Comparison of ENCODE assay signal across 25 cellular contexts in the genomic region with DNA sequence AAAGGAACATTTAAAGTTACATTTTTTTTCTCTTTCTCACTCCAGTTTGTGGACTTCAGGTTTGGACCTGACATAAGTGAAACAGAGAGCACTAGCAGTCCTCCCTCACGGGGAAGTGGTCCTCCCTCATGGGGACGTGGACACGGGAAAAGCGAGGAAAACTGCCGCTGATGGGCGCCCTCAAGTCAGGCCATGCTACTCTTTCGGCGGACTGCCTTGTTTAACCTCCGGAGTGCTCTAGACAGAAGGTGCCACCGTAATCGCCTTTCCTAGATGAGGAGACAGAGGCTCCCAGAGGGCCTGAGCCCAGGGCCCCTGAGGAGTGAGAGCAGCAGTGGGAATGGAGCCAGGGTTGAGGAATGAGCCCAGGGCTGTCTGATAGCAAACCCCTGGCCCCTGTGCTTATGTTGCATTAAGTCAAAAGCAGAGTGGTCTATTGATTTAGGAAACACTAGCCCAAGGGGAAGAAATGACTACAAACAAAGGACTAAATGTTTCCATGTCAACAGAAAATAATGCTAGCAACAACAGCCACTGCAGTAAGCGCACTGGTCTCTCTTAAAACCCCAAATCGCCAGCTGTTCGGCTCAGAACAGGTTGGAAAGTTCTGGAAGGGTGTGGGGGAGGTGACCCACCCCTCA.
DNase-seq lines count a peak whose midpoint lies in the region; ATAC-seq, FAIRE-seq and TF ChIP-seq lines count a peak whose summit lies in the region.
"Had no signal": no experiment of that assay in that cellular context is flagged by ENCODE, and none has a peak within 500 bp of the region (broad histone marks: within the 10 kb centered on the region; RNA-seq: fewer than 3 reads in every experiment).

No MANE protein-coding gene starts in this region.

- no peak overlapping the region for H3K18ac ChIP-seq in neuronal stem cell (ENCODE audit: low read length)

- FAIRE-seq in A549 (lab: Jason Lieb, UNC), result no peak
- FAIRE-seq: G401.6, HTR-8/SVneo had no signal

- H2BK15ac ChIP-seq in neuronal stem cell (ENCODE audit: low read length), result no peak overlapping the region

- H3K9me3 ChIP-seq in A549 (no peaks in the 10 kb centered on the region), neuronal stem cell (replicated peaks in 1 of 2; ENCODE audit: control insufficient read depth in 2 of 2, insufficient read depth in 1 of 2, low read depth in 1 of 2, low read length in 2 of 2) (no peaks in the 10 kb centered on the region)
- H3K9me3 ChIP-seq: ascending aorta, tibial nerve had no signal

- no peak overlapping the region for H3K23ac ChIP-seq in neuronal stem cell (ENCODE audit: low read depth, low read length, poor library complexity)

- TF ChIP-seq RAD21 in A549 (conservative IDR thresholded peaks at IDR 0.05 in 1 of 2, IDR thresholded peaks at IDR 0.05 in 1 of 2), result no peak

- H2BK120ac ChIP-seq in neuronal stem cell (ENCODE audit: low read depth, low read length), result no peak overlapping the region

- ATAC-seq in A549 (no peak), HG02870 (IDR thresholded peaks at IDR 0.05; ENCODE audit: unreplicated experiment) (no peak), GM18868 (IDR thresholded peaks at IDR 0.05; ENCODE audit: unreplicated experiment) (no peak), HG02840 (IDR thresholded peaks at IDR 0.05; ENCODE audit: low FRiP score, unreplicated experiment) (no peak)
- ATAC-seq: naive thymus-derived CD8-positive, alpha-beta T cell had no signal

- H3K4me3 Mint-ChIP-seq in chondrocyte (ENCODE audit: unreplicated experiment), result no peak overlapping the region
- H3K4me3 Mint-ChIP-seq: naive thymus-derived CD8-positive, alpha-beta T cell had no signal

- H3K14ac ChIP-seq in neuronal stem cell (ENCODE audit: low read length), result no peak overlapping the region

- no peak overlapping the region for H2BK12ac ChIP-seq in neuronal stem cell (ENCODE audit: low read length)

- H3K9me3 Mint-ChIP-seq in chondrocyte (ENCODE audit: low read depth), result no peaks in the 10 kb centered on the region
- H3K9me3 Mint-ChIP-seq: naive thymus-derived CD8-positive, alpha-beta T cell had no signal

- H3K4me2 ChIP-seq in A549, result no peak overlapping the region; the same call in 2 of the 3 replicates
- H3K4me2 ChIP-seq in neuronal stem cell (ENCODE audit: insufficient read depth, low read length, poor library complexity, severe bottlenecking), result no peak overlapping the region

- POLR2A ChIA-PET in A549 (lab: Yijun Ruan, JAX), result no interaction called here

- H3K27ac ChIP-seq in A549 (peak overlapping the region; percentile 90 to 92), neuronal stem cell (replicated peaks; ENCODE audit: low read length) (no peak overlapping the region)
- H3K27ac ChIP-seq: ascending aorta, tibial nerve had no signal

- H2BK5ac ChIP-seq in neuronal stem cell (ENCODE audit: low read length), result no peak overlapping the region

- no peak overlapping the region for H2AK5ac ChIP-seq in neuronal stem cell (ENCODE audit: low read depth, low read length)

- H3K4me1 ChIP-seq in A549, result peaks cover 33% of the 10 kb centered on the region
- peaks cover 0 to 6% of the 10 kb centered on the region in 2 donors for H3K4me1 ChIP-seq in neuronal stem cell (ENCODE audit: control insufficient read depth in 2 of 2, insufficient read depth in 1 of 2, low read depth in 1 of 2, low read length in 2 of 2)
- H3K4me1 ChIP-seq: ascending aorta, tibial nerve had no signal

- CTCF ChIA-PET in A549 (lab: Yijun Ruan, JAX), result interaction anchor here (1.2 kb wide), 1 partner anchor 139 kb away, joined by 3 read pairs; no protein-coding TSS in a partner anchor

- H2AFZ ChIP-seq in neuronal stem cell (ENCODE audit: low read length), result no peak overlapping the region

- WGBS in A549 (ENCODE audit: missing lambda C conversion rate), result 89% methylated on average over 13 of the region's 14 CpGs
- WGBS in neuronal stem cell (ENCODE audit: extremely low coverage in 2 of 2, insufficient read length in 2 of 2, insufficient replicate concordance in 1 of 2), 2 donors, result no CpG with 5 or more reads among the region's 14 CpGs

- no peak for TF ChIP-seq EP300 in A549 (IDR thresholded peaks at IDR 0.05)

- peaks cover 0 to 20% (median 0%) of the 10 kb centered on the region in 3 experiments for H3K27me3 ChIP-seq in neuronal stem cell (ENCODE audit: control insufficient read depth in 3 of 3, insufficient read depth in 3 of 3, low read depth in 1 of 3, low read length in 3 of 3)
- H3K27me3 ChIP-seq: ascending aorta, tibial nerve had no signal

- TF ChIP-seq CTCF in A549 (IDR thresholded peaks at IDR 0.05) (no peak), chondrocyte (IDR thresholded peaks at IDR 0.05) (no peak)

- H3K27me3 Mint-ChIP-seq in chondrocyte (ENCODE audit: low read depth), result no peaks in the 10 kb centered on the region

- no peaks in the 10 kb centered on the region for H3K79me1 ChIP-seq in neuronal stem cell (ENCODE audit: low read depth, low read length)

- H3K36me3 Mint-ChIP-seq in chondrocyte (ENCODE audit: low read depth), result peaks cover 9% of the 10 kb centered on the region
- H3K36me3 Mint-ChIP-seq: naive thymus-derived CD8-positive, alpha-beta T cell had no signal

- no peak overlapping the region for H3K4me3 ChIP-seq in A549
- no peak overlapping the region for H3K4me3 ChIP-seq in neuronal stem cell (ENCODE audit: low read length in 2 of 2)
- H3K4me3 ChIP-seq: ascending aorta, tibial nerve had no signal

- TF ChIP-seq POLR2A in A549 (IDR thresholded peaks at IDR 0.05; ENCODE audit: low read length), result no peak

- peaks cover 50% of the 10 kb centered on the region for H3K4me1 Mint-ChIP-seq in chondrocyte (ENCODE audit: low read depth)
- H3K4me1 Mint-ChIP-seq: naive thymus-derived CD8-positive, alpha-beta T cell had no signal

- peak overlapping the region; percentile 90 for H3K27ac Mint-ChIP-seq in chondrocyte (ENCODE audit: unreplicated experiment)
- H3K27ac Mint-ChIP-seq: naive thymus-derived CD8-positive, alpha-beta T cell had no signal

- H3K9ac ChIP-seq in neuronal stem cell (ENCODE audit: low read depth, low read length, poor library complexity), result peak overlapping the region; percentile 24

- H3K4ac ChIP-seq in neuronal stem cell (ENCODE audit: low read length), result no peak overlapping the region

- H4K8ac ChIP-seq in neuronal stem cell (ENCODE audit: low read depth, low read length), result no peak overlapping the region

- H4K91ac ChIP-seq in neuronal stem cell (ENCODE audit: low read depth, low read length, poor library complexity), result no peak overlapping the region

- no peaks in the 10 kb centered on the region for H3K36me3 ChIP-seq in neuronal stem cell (replicated peaks in 1 of 2; ENCODE audit: control insufficient read depth in 2 of 2, insufficient read depth in 2 of 2, low read length in 2 of 2)
- H3K36me3 ChIP-seq: ascending aorta, tibial nerve had no signal

- DNase-seq in A549 (ENCODE audit: low read depth in 1 of 2, low spot score in 1 of 2) (no peak), M059J (ENCODE audit: low read depth) (peak; percentile 54), chondrocyte (ENCODE audit: low spot score) (peak; percentile 68), neuronal stem cell (ENCODE audit: low spot score) (no peak), NCI-H2081 treated with DMSO at 0.1 percent for 48 hours (lab: John Stamatoyannopoulos, UW) (no peak)
- DNase-seq: activated CD4-positive, alpha-beta T cell treated with anti-CD3 and anti-CD28 coated beads, Interleukin-2, amount 50 U/mL, for 48 hours; activated naive CD4-positive, alpha-beta T cell treated with Interleukin-2 at 50 U/mL for 16 hours; activated T-cell treated with anti-CD3 and anti-CD28 coated beads, Interleukin-2, amount 50 U/mL, for 1 hour; hippocampal formation; islet precursor cell; mesendoderm; NCI-H1436; NCI-H2227 treated with DMSO at 0.1 percent for 48 hours; NK-92 treated with Interleukin-12 subunit alpha and Interleukin-12 subunit beta, amount 100 ng/mL, for 24 hours; stimulated activated CD4-positive, alpha-beta T cell treated with anti-CD3 and anti-CD28 coated beads, Interleukin-15, amount 100 ng/mL, for 24 hours; stimulated activated naive CD4-positive, alpha-beta T cell; T-helper 1 cell had no signal

TF ChIP-seq in A549, 52 proteins besides CTCF, POLR2A, EP300 and RAD21 (continues in another document):
- TF ChIP-seq JUN (IDR thresholded peaks at IDR 0.05) (no peak), SMC3 (IDR thresholded peaks at IDR 0.05) (no peak), ZC3H11A (IDR thresholded peaks at IDR 0.05) (no peak), HEYL (CRISPR knock-in tag; IDR thresholded peaks at IDR 0.05) (no peak), HOXB5 (CRISPR knock-in tag; IDR thresholded peaks at IDR 0.05) (no peak), ZSCAN20 (CRISPR knock-in tag; IDR thresholded peaks at IDR 0.05) (no peak), KDM1A (IDR thresholded peaks at IDR 0.05; ENCODE audit: low read depth) (no peak), RARB (CRISPR knock-in tag; IDR thresholded peaks at IDR 0.05) (no peak), HOXB13 (CRISPR knock-in tag; IDR thresholded peaks at IDR 0.05; ENCODE audit: low read depth) (no peak), NFE2L2 (conservative IDR thresholded peaks at IDR 0.05; ENCODE audit: low read length) (no peak)
- TF ChIP-seq, protein P1, sequence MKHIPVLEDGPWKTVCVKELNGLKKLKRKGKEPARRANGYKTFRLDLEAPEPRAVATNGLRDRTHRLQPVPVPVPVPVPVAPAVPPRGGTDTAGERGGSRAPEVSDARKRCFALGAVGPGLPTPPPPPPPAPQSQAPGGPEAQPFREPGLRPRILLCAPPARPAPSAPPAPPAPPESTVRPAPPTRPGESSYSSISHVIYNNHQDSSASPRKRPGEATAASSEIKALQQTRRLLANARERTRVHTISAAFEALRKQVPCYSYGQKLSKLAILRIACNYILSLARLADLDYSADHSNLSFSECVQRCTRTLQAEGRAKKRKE (CRISPR knock-in tag; IDR thresholded peaks at IDR 0.05; ENCODE audit: low read depth), result no peak
- TF ChIP-seq, protein P2, sequence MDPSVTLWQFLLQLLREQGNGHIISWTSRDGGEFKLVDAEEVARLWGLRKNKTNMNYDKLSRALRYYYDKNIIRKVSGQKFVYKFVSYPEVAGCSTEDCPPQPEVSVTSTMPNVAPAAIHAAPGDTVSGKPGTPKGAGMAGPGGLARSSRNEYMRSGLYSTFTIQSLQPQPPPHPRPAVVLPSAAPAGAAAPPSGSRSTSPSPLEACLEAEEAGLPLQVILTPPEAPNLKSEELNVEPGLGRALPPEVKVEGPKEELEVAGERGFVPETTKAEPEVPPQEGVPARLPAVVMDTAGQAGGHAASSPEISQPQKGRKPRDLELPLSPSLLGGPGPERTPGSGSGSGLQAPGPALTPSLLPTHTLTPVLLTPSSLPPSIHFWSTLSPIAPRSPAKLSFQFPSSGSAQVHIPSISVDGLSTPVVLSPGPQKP (IDR thresholded peaks at IDR 0.05; ENCODE audit: low read depth, low read length), result no peak
- TF ChIP-seq, protein P3, sequence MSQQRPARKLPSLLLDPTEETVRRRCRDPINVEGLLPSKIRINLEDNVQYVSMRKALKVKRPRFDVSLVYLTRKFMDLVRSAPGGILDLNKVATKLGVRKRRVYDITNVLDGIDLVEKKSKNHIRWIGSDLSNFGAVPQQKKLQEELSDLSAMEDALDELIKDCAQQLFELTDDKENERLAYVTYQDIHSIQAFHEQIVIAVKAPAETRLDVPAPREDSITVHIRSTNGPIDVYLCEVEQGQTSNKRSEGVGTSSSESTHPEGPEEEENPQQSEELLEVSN (IDR thresholded peaks at IDR 0.05; ENCODE audit: borderline replicate concordance, low read depth), result no peak

Comparison
In these comparisons a context has a peak if more than half of its experiments do, and no peak if none do; other contexts are left out.
1. DNase-seq: peak in M059J (single experiment) and chondrocyte (single experiment); none in A549 (0 of 2), neuronal stem cell (single experiment) and NCI-H2081 treated with DMSO at 0.1 percent for 48 hours (single experiment).